ENCODE assay signal across 13 cellular contexts in genomic region chr19:5452594-5453565, GRCh38. TPM values are rescaled to one million over a fixed set of nuclear protein-coding genes. Genes with fewer than 3 reads are reported as not detected.
DNase-seq lines count a peak whose midpoint lies in the region; ATAC-seq, FAIRE-seq and TF ChIP-seq lines count a peak whose summit lies in the region.
"Had no signal": no experiment of that assay in that cellular context is flagged by ENCODE, and none has a peak within 500 bp of the region (broad histone marks: within the 10 kb centered on the region; RNA-seq: fewer than 3 reads in every experiment).

No MANE protein-coding gene starts in this region.

- BruUV-seq in A673 (replicated peaks; lab: Mats Ljungman, UMichigan) (no TSS peak), K562 (replicated peaks; lab: Mats Ljungman, UMichigan) (no TSS peak)

- in situ Hi-C loops in K562 (cut with MboI) = no loop called here

- peak; percentile 99 for ATAC-seq in K562
- ATAC-seq in HG02763 (IDR thresholded peaks at IDR 0.05; ENCODE audit: unreplicated experiment) = no peak
- no peak for ATAC-seq in HG02884 (IDR thresholded peaks at IDR 0.05; ENCODE audit: unreplicated experiment)
- ATAC-seq: heart right ventricle had no signal

- H3K4me1 ChIP-seq in A673 (ENCODE audit: insufficient read depth, low read length, poor library complexity, severe bottlenecking) = no peaks in the 10 kb centered on the region
- H3K4me1 ChIP-seq in K562 (replicated peaks in 1 of 2; ENCODE audit: control insufficient read depth in 2 of 2, insufficient read depth in 2 of 2, low read length in 2 of 2) = peaks cover 0 to 18% of the 10 kb centered on the region in 2 experiments; a peak in 2 of 5 replicates
- no peaks in the 10 kb centered on the region for H3K4me1 ChIP-seq in hepatocyte (ENCODE audit: insufficient read depth)
- H3K4me1 ChIP-seq: heart right ventricle had no signal

- H3K36me3 ChIP-seq in A673 (ENCODE audit: insufficient read depth, low read length, poor library complexity, severe bottlenecking) (no peaks in the 10 kb centered on the region), K562 (ENCODE audit: control insufficient read depth, insufficient read depth, low read length) (no peaks in the 10 kb centered on the region), hepatocyte (replicated peaks; ENCODE audit: insufficient read depth, low read depth) (no peaks in the 10 kb centered on the region)
- H3K36me3 ChIP-seq: heart right ventricle had no signal

- no peak for TF ChIP-seq RAD21 in K562 (CRISPR knock-in tag; conservative IDR thresholded peaks at IDR 0.05 in 1 of 2, IDR thresholded peaks at IDR 0.05 in 1 of 2)

- intact Hi-C loops in A673 (cut with micrococcal nuclease; ENCODE audit: unreplicated experiment) = no loop called here
- intact Hi-C loops in K562 (cut with micrococcal nuclease) = no loop called here

- TF ChIP-seq POLR2A in K562 (conservative IDR thresholded peaks at IDR 0.05) = no peak

- H3K4me2 ChIP-seq in K562 (ENCODE audit: insufficient read depth, low read length) = no peak overlapping the region
- H3K4me2 ChIP-seq in hepatocyte = no peak overlapping the region

- no peak overlapping the region for H3K9ac ChIP-seq in K562 (ENCODE audit: insufficient read depth in 1 of 2, low read depth in 2 of 2, low read length in 2 of 2)

- H3K9me3 ChIP-seq in A673 (ENCODE audit: low read depth, low read length, poor library complexity, severe bottlenecking) (no peaks in the 10 kb centered on the region), K562 (replicated peaks; ENCODE audit: control insufficient read depth, insufficient read depth, low read depth, low read length) (no peaks in the 10 kb centered on the region; the same call in 1 of the 2 replicates), hepatocyte (ENCODE audit: low read depth) (no peaks in the 10 kb centered on the region)

- H2AFZ ChIP-seq in K562 (ENCODE audit: low read depth, low read length) (peak overlapping the region; percentile 32), hepatocyte (no peak overlapping the region)

- H3K27me3 ChIP-seq in A673 (replicated peaks; ENCODE audit: insufficient read depth, low read depth, low read length, poor library complexity) = no peaks in the 10 kb centered on the region
- peaks cover 13 to 58% of the 10 kb centered on the region in 2 experiments; a peak in 4 of 5 replicates for H3K27me3 ChIP-seq in K562 (ENCODE audit: control insufficient read depth in 2 of 2, insufficient read depth in 2 of 2, low read length in 2 of 2)
- no peaks in the 10 kb centered on the region for H3K27me3 ChIP-seq in hepatocyte

- WGBS in K562 (ENCODE audit: insufficient coverage, low coverage, missing lambda C conversion rate) = 31% methylated on average over 16 of the region's 16 CpGs
- WGBS in hepatocyte (ENCODE audit: low lambda C conversion rate, missing lambda C conversion rate) = 90% methylated on average over 16 of the region's 16 CpGs

- POLR2A ChIA-PET in A673 (lab: Charles Lee; ENCODE audit: low non-redundant PET) (interaction anchor here (0.7 kb wide), 1 partner anchor 799 kb away, joined by 6 read pairs; no protein-coding TSS in a partner anchor), K562 (lab: Yijun Ruan, JAX) (interaction anchor here (1.0 to 1.4 kb wide), 2 partner anchors 9 to 22 kb away, joined by 3 read pairs; no protein-coding TSS in a partner anchor)

- no peaks in the 10 kb centered on the region for H3K9me2 ChIP-seq in hepatocyte (replicated peaks; ENCODE audit: insufficient read depth)

- peak; percentile 30 for DNase-seq in A673 (ENCODE audit: low spot score)
- DNase-seq in ELR (ENCODE audit: low read depth) = peak; percentile 44
- DNase-seq in NCI-H69 (lab: John Stamatoyannopoulos, UW) = peak; percentile 72
- peak; percentile 64 to 87 (median 86) for DNase-seq in K562 (ENCODE audit: extremely low read depth in 1 of 4, low spot score in 3 of 4)
- no peak for DNase-seq in glomerular visceral epithelial cell (ENCODE audit: extremely low spot score)
- no peak for DNase-seq in hepatocyte (ENCODE audit: low spot score)
- DNase-seq: activated CD4-positive, alpha-beta T cell treated with anti-CD3 and anti-CD28 coated beads, Interleukin-2, amount 50 U/mL, for 48 hours; C1 segment of cervical spinal cord; heart right ventricle; NCI-H187 had no signal

- TF ChIP-seq EP300 in K562 (IDR thresholded peaks at IDR 0.05; ENCODE audit: low read length) = no peak

- H3K27ac ChIP-seq in A673 (ENCODE audit: low read depth, low read length, poor library complexity, severe bottlenecking) = no peak overlapping the region
- H3K27ac ChIP-seq in K562 (ENCODE audit: extremely low read depth, low read depth, low read length) = no peak overlapping the region
- no peak overlapping the region for H3K27ac ChIP-seq in hepatocyte
- H3K27ac ChIP-seq: heart right ventricle had no signal

- CTCF ChIA-PET in A673 (lab: Charles Lee) = no interaction called here
- CTCF ChIA-PET in K562 (lab: Yijun Ruan, JAX; ENCODE audit: low intra/inter-chr PET ratio) = no interaction called here

- no peak for TF ChIP-seq CTCF in A673 (conservative IDR thresholded peaks at IDR 0.05; ENCODE audit: low read depth, low read length)
- no peak for TF ChIP-seq CTCF in K562 (IDR thresholded peaks at IDR 0.05 in 2 of 3, conservative IDR thresholded peaks at IDR 0.05 in 1 of 3; ENCODE audit: insufficient read depth in 2 of 3, low read depth in 1 of 3, low read length in 3 of 3)
- TF ChIP-seq CTCF in hepatocyte (IDR thresholded peaks at IDR 0.05; ENCODE audit: poor library complexity) = no peak

- no peaks in the 10 kb centered on the region for H4K20me1 ChIP-seq in K562 (replicated peaks; ENCODE audit: control insufficient read depth, insufficient read depth, low read length)
- no peaks in the 10 kb centered on the region for H4K20me1 ChIP-seq in hepatocyte (ENCODE audit: insufficient read depth, poor library complexity, severe bottlenecking)

- peak; percentile 96 for FAIRE-seq in K562 (lab: Jason Lieb, UNC)

- H3K79me2 ChIP-seq in K562 (ENCODE audit: control insufficient read depth, insufficient read depth, low read length) (no peaks in the 10 kb centered on the region), hepatocyte (no peaks in the 10 kb centered on the region)

- H3K4me3 ChIP-seq in A673 (ENCODE audit: low read depth, low read length, poor library complexity, severe bottlenecking) (no peak overlapping the region), K562 (no peak overlapping the region), hepatocyte (no peak overlapping the region)
- H3K4me3 ChIP-seq: heart right ventricle had no signal

- no peaks in the 10 kb centered on the region for H3K9me1 ChIP-seq in K562 (ENCODE audit: control insufficient read depth, insufficient read depth, low read length)

TF ChIP-seq in K562, 482 proteins besides CTCF, POLR2A, EP300 and RAD21 (continues in another document):
- peak; percentile 90 for TF ChIP-seq HCFC1 (IDR thresholded peaks at IDR 0.05; ENCODE audit: low read depth, low read length)
- peak in 1 of 2 experiments; percentile 95; a peak in 2 of 3 replicates for TF ChIP-seq CBX3 (IDR thresholded peaks at IDR 0.05; ENCODE audit: borderline replicate concordance in 1 of 2, low read length in 2 of 2)
- TF ChIP-seq HLTF (IDR thresholded peaks at IDR 0.05) = peak; percentile 100
- no peak for TF ChIP-seq ETV5 (CRISPR knock-in tag; IDR thresholded peaks at IDR 0.05; ENCODE audit: low read depth)
- TF ChIP-seq FOS (IDR thresholded peaks at IDR 0.05; ENCODE audit: extremely low read depth, insufficient read length) = peak; percentile 53
- TF ChIP-seq, protein P1, sequence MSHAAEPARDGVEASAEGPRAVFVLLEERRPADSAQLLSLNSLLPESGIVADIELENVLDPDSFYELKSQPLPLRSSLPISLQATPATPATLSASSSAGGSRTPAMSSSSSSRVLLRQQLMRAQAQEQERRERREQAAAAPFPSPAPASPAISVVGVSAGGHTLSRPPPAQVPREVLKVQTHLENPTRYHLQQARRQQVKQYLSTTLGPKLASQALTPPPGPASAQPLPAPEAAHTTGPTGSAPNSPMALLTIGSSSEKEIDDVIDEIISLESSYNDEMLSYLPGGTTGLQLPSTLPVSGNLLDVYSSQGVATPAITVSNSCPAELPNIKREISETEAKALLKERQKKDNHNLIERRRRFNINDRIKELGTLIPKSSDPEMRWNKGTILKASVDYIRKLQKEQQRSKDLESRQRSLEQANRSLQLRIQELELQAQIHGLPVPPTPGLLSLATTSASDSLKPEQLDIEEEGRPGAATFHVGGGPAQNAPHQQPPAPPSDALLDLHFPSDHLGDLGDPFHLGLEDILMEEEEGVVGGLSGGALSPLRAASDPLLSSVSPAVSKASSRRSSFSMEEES (CRISPR knock-in tag; IDR thresholded peaks at IDR 0.05) = peak; percentile 85
- peak; percentile 95 for TF ChIP-seq RAD51 (IDR thresholded peaks at IDR 0.05; ENCODE audit: borderline replicate concordance, low read depth)
- peak; percentile 58; the same call in 1 of the 2 replicates for TF ChIP-seq ESRRA (IDR thresholded peaks at IDR 0.05; ENCODE audit: borderline replicate concordance, low read depth)
- TF ChIP-seq CBX1 (IDR thresholded peaks at IDR 0.05; ENCODE audit: low read depth) = peak; percentile 73; the same call in 1 of the 2 replicates
- TF ChIP-seq ATF7 (IDR thresholded peaks at IDR 0.05) = peak; percentile 24; the same call in 1 of the 2 replicates
- peak in 1 of 2 experiments; percentile 74; a peak in 2 of 4 replicates for TF ChIP-seq ARNT (IDR thresholded peaks at IDR 0.05)
- no peak for TF ChIP-seq XRCC5 (IDR thresholded peaks at IDR 0.05; ENCODE audit: low read depth, low read length)
- peak; percentile 66 for TF ChIP-seq CBFA2T2 (conservative IDR thresholded peaks at IDR 0.05)

RNA-seq across cellular contexts. Expression of gene ZNRF4, which starts 2.3 kb away (rescaled TPM):
- not detected in 2 replicates for total RNA-seq in A673 (2021)
- total RNA-seq in K562 (2011; cell fraction: chromatin; rRNA removed; ENCODE audit: low replicate concordance) = not detected in 2 replicates
- total RNA-seq in K562 (2011; cell fraction: nucleolus; rRNA removed) = not detected in 2 replicates
- total RNA-seq in K562 (2011; cell fraction: nucleoplasm; rRNA removed) = not detected in 2 replicates
- total RNA-seq in K562 (2014; rRNA removed) = not detected in 2 replicates
- total RNA-seq in K562 (2014; rRNA removed; fragmentation: Illumina TruSeq; extraction: Trizol) = not detected in 2 replicates
- not detected in 2 replicates for total RNA-seq in K562 (2015; rRNA removed; fragmentation: Illumina TruSeq; extraction: Trizol)
- not detected in 2 replicates for total RNA-seq in K562 (2021)
- polyA plus RNA-seq in K562 (2011; rRNA removed) = not detected in 2 replicates
- polyA plus RNA-seq in K562 (2011; cell fraction: cytosol; rRNA removed) = not detected in 2 replicates
- polyA plus RNA-seq in K562 (2011; cell fraction: nucleus; rRNA removed) = not detected in 2 replicates
- not detected in 2 replicates for polyA plus RNA-seq in K562 (2012)
- polyA plus RNA-seq in K562 (2014; fragmentation: Illumina TruSeq; extraction: Trizol) = not detected in 2 replicates
- polyA plus RNA-seq in K562 (2014; fragmentation: Nextera tagmentation; extraction: Ambion mirVana) = not detected
- not detected in 2 replicates for polyA plus RNA-seq in K562 (2014; rRNA removed)
- not detected in 2 replicates for polyA minus RNA-seq in K562 (2011; rRNA and poly(A)+ RNA removed)
- polyA minus RNA-seq in K562 (2011; cell fraction: cytosol; rRNA and poly(A)+ RNA removed) = not detected in 2 replicates
- polyA minus RNA-seq in K562 (2011; cell fraction: nucleus; rRNA and poly(A)+ RNA removed) = not detected in 2 replicates
- not detected in 2 replicates for total RNA-seq in hepatocyte
- polyA plus RNA-seq in hepatocyte = not detected in 2 replicates
- total RNA-seq: heart right ventricle, temporal lobe had no signal
- polyA plus RNA-seq: heart right ventricle had no signal

Comparison
In these comparisons a context has a peak if more than half of its experiments do, and no peak if none do; other contexts are left out.
1. DNase-seq: peak in A673 (single experiment), ELR (single experiment), NCI-H69 (single experiment) and K562 (4 of 4); none in glomerular visceral epithelial cell (single experiment) and hepatocyte (single experiment).